7 cellular contexts compared by ENCODE assay signal in the genomic region with DNA sequence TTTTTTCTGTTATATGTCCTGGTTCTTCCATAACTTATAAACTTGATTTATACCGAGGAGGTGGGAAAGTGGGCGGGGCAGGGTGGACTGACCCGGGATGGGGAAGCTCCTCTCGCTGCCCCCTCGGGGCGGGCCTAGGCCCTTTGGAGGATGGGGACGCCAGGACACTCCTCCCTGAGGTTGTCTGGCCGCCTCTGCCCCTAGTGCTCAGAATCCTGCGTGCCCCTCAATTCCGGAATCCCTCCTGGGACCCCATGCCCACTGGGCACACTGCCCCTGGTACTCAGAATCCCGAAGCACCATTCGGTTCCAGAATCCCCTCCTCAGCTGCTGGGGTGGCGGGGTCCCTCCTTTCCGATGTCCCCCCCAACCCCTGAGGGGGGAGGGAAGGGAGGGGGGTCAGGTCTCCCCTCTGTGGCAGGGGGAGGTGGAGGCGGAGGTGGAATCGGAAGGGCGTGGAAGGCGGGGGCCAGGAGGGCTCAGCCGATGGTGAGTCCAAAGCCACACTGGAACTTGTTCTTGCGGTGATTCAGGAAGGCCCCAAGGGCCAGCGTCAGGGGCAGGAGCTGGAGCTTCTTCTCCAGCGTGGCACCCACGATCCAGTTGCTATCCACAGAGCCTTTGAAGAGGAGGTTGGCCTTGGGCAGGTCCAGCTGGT.
DNase-seq lines count a peak whose midpoint lies in the region; ATAC-seq and TF ChIP-seq lines count a peak whose summit lies in the region.
"Not testable (repeated sequence)": the region's sequence is repeated elsewhere in the genome, so short reads cannot be mapped to it uniquely, and the experiment has no call there.

No MANE protein-coding gene starts in this region.

- intact Hi-C loops in cardiac septum (cut with DNase I); mucosa of descending colon (cut with DNase I, micrococcal nuclease); upper lobe of right lung (cut with DNase I): not testable (repeated sequence)

- H3K36me3 ChIP-seq in mucosa of descending colon (ENCODE audit: low read depth); upper lobe of right lung: not testable (repeated sequence)

- not testable (repeated sequence) for TF ChIP-seq CTCF in chondrocyte (IDR thresholded peaks at IDR 0.05); mucosa of descending colon (IDR thresholded peaks at IDR 0.05); upper lobe of right lung (IDR thresholded peaks at IDR 0.05)

- H3K4me3 Mint-ChIP-seq in chondrocyte (ENCODE audit: unreplicated experiment); stimulated activated effector memory CD8-positive, alpha-beta T cell treated with anti-CD3 and anti-CD28 coated beads, Interleukin-12 subunit alpha, Interleukin-12 subunit beta, amount 100 ng/mL, for 72 hours: not testable (repeated sequence)

- not testable (repeated sequence) for H3K4me1 Mint-ChIP-seq in chondrocyte (ENCODE audit: low read depth); stimulated activated effector memory CD8-positive, alpha-beta T cell treated with anti-CD3 and anti-CD28 coated beads, Interleukin-12 subunit alpha, Interleukin-12 subunit beta, amount 100 ng/mL, for 72 hours

- ATAC-seq in mucosa of descending colon = peak; percentile 39
- peak; percentile 24 for ATAC-seq in stimulated activated effector memory CD8-positive, alpha-beta T cell treated with anti-CD3 and anti-CD28 coated beads, Interleukin-12 subunit alpha, Interleukin-12 subunit beta, amount 100 ng/mL, for 72 hours
- peak; percentile 59 for ATAC-seq in upper lobe of right lung

- H3K27me3 Mint-ChIP-seq in chondrocyte (ENCODE audit: low read depth) = not testable (repeated sequence)

- not testable (repeated sequence) for H3K9me3 ChIP-seq in mucosa of descending colon, upper lobe of right lung

- DNase-seq in activated CD8-positive, alpha-beta memory T cell treated with anti-CD3 and anti-CD28 coated beads, Interleukin-2, amount 50 U/mL, for 48 hours = peak; percentile 35
- DNase-seq in chondrocyte (ENCODE audit: low spot score) (peak; percentile 65), cardiac septum (ENCODE audit: low spot score) (peak; percentile 56), kidney tubule cell (ENCODE audit: low spot score) (peak; percentile 1), mucosa of descending colon (peak in 1 of 3 donors; percentile 44)
- not testable (repeated sequence) for DNase-seq in stimulated activated effector memory CD8-positive, alpha-beta T cell treated with anti-CD3 and anti-CD28 coated beads, Interleukin-12 subunit alpha, Interleukin-12 subunit beta, amount 100 ng/mL, for 72 hours (ENCODE audit: low spot score in 2 of 2); upper lobe of right lung

- not testable (repeated sequence) for H3K9me3 Mint-ChIP-seq in chondrocyte (ENCODE audit: low read depth); stimulated activated effector memory CD8-positive, alpha-beta T cell treated with anti-CD3 and anti-CD28 coated beads, Interleukin-12 subunit alpha, Interleukin-12 subunit beta, amount 100 ng/mL, for 72 hours

- H3K27me3 ChIP-seq in upper lobe of right lung = not testable (repeated sequence)

- H3K27ac Mint-ChIP-seq in chondrocyte (ENCODE audit: unreplicated experiment); stimulated activated effector memory CD8-positive, alpha-beta T cell treated with anti-CD3 and anti-CD28 coated beads, Interleukin-12 subunit alpha, Interleukin-12 subunit beta, amount 100 ng/mL, for 72 hours: not testable (repeated sequence)

- not testable (repeated sequence) for H3K36me3 Mint-ChIP-seq in chondrocyte (ENCODE audit: low read depth); stimulated activated effector memory CD8-positive, alpha-beta T cell treated with anti-CD3 and anti-CD28 coated beads, Interleukin-12 subunit alpha, Interleukin-12 subunit beta, amount 100 ng/mL, for 72 hours

- not testable (repeated sequence) for H3K4me1 ChIP-seq in mucosa of descending colon (ENCODE audit: low read depth); upper lobe of right lung

- H3K27ac ChIP-seq in upper lobe of right lung = not testable (repeated sequence)

- not testable (repeated sequence) for H3K4me3 ChIP-seq in mucosa of descending colon, upper lobe of right lung
